ENCODE assay signal across 17 cellular contexts in the genomic region with DNA sequence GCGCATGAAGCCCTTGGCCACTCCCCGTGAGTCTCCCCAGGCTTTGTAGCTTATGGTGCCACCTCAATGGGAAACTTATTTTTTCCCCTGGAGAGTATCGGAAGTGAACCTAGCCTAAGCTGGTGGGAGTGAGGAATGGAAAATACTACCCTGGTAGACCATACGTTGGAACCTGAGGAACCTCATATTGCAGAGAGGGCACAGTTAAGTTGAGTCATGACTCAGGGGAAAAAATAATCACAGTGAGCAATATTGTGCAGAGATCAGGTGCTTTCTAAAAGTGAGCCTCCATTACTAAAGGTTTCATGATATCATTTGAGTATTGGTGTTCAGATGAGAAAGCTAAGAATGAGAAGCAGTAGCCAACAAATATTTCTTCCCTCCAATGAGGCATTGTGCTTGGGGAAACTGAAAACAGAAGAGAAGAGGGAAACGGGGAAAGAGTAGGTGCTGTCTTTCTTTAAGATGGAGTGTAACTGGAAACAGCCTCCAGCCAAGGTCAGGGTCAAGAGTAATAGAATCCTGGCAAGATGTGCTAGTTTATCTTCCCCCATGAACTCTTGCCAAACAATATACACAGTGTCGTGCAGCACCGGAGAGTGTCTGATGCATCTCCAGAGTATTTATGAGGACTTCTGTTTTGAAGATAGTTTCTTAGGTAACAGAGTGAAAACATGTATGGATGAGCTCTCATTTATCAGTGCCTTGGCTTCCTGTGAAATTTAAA.
A peak's percentile ranks its signal among the peaks of the same experiment; 100 is the strongest.
DNase-seq lines count a peak whose midpoint lies in the region; ATAC-seq, FAIRE-seq and TF ChIP-seq lines count a peak whose summit lies in the region.
"Had no signal": no experiment of that assay in that cellular context is flagged by ENCODE, and none has a peak within 500 bp of the region (broad histone marks: within the 10 kb centered on the region; RNA-seq: fewer than 3 reads in every experiment).

No MANE protein-coding gene starts in this region.

- no peak for FAIRE-seq in GM12878 (lab: Jason Lieb, UNC)
- FAIRE-seq: GM12891, islet of Langerhans had no signal

- no peak for TF ChIP-seq POLR2A in GM12878 (IDR thresholded peaks at IDR 0.05; ENCODE audit: low read depth, low read length)

- in situ Hi-C loops in GM12878 (cut with MboI): no loop called here

- H3K27me3 ChIP-seq in AG04450 (ENCODE audit: control insufficient read depth, insufficient read depth, low read length): no peaks in the 10 kb centered on the region
- H3K27me3 ChIP-seq in GM12878 (replicated peaks in 1 of 2; ENCODE audit: control insufficient read depth in 2 of 2, insufficient read depth in 2 of 2, low read length in 1 of 2): no peaks in the 10 kb centered on the region
- no peaks in the 10 kb centered on the region for H3K27me3 ChIP-seq in muscle layer of colon (ENCODE audit: control insufficient read depth in 1 of 2, insufficient read depth in 2 of 2, low read length in 2 of 2)
- H3K27me3 ChIP-seq: cardiac muscle cell had no signal

- no peak overlapping the region for H3K4me2 ChIP-seq in GM12878 (ENCODE audit: control insufficient read depth, insufficient read depth)

- TF ChIP-seq EP300 in GM12878 (IDR thresholded peaks at IDR 0.05; ENCODE audit: borderline replicate concordance in 1 of 2, control insufficient read depth in 1 of 2, low read depth in 2 of 2, low read length in 2 of 2): no peak

- peak overlapping the region; percentile 71 for H3K27ac ChIP-seq in AG04450 (ENCODE audit: low read depth, low read length)
- no peak overlapping the region for H3K27ac ChIP-seq in GM12878 (ENCODE audit: control insufficient read depth, insufficient read depth)
- peak overlapping the region; percentile 42 for H3K27ac ChIP-seq in muscle layer of colon (ENCODE audit: low read depth, low read length)
- H3K27ac ChIP-seq: cardiac muscle cell, epithelial cell of prostate had no signal

- SMC1A ChIA-PET in GM12878 (lab: Charles Lee; ENCODE audit: uncharacterized antibody, unreplicated experiment): no interaction called here

- H3K9me3 ChIP-seq in AG04450 (ENCODE audit: control insufficient read depth, insufficient read depth, low read length): no peaks in the 10 kb centered on the region
- no peaks in the 10 kb centered on the region for H3K9me3 ChIP-seq in GM12878 (replicated peaks; ENCODE audit: control insufficient read depth, insufficient read depth, low read length)
- no peaks in the 10 kb centered on the region for H3K9me3 ChIP-seq in muscle layer of colon (ENCODE audit: low read length)

- TF ChIP-seq CTCF in AG04450 (IDR thresholded peaks at IDR 0.05; ENCODE audit: low read depth, low read length) (no peak), HFF-Myc (IDR thresholded peaks at IDR 0.05; ENCODE audit: low read depth, low read length, missing control alignments) (no peak), GM12878 (IDR thresholded peaks at IDR 0.05 in 2 of 3, conservative IDR thresholded peaks at IDR 0.05 in 1 of 3; ENCODE audit: control insufficient read depth in 2 of 3, extremely low read depth in 1 of 3, insufficient read depth in 1 of 3, low read depth in 3 of 3, low read length in 3 of 3) (no peak)

- no TSS peak for BruUV-seq in GM12878 (replicated peaks; lab: Mats Ljungman, UMichigan)

- H2AFZ ChIP-seq in GM12878 (ENCODE audit: control insufficient read depth, low read depth, low read length): no peak overlapping the region

- no peak overlapping the region for H3K9ac ChIP-seq in GM12878 (ENCODE audit: control insufficient read depth, insufficient read depth, low read length)
- no peak overlapping the region for H3K9ac ChIP-seq in muscle layer of colon (ENCODE audit: low read length)

- no peaks in the 10 kb centered on the region for H3K79me2 ChIP-seq in GM12878 (ENCODE audit: control insufficient read depth, insufficient read depth, low read length)

- ATAC-seq in GM12878: no peak
- ATAC-seq: activated T-helper 17 cell treated with anti-CD3 and anti-CD28 coated beads, Interleukin-2, amount 50 U/mL, for 72 hours had no signal

- H4K20me1 ChIP-seq in GM12878 (ENCODE audit: control insufficient read depth, insufficient read depth): no peaks in the 10 kb centered on the region

- intact Hi-C loops in GM12878 (cut with micrococcal nuclease; ENCODE audit: unreplicated experiment): no loop called here

- RAD21 ChIA-PET in GM12878 (lab: Charles Lee; ENCODE audit: unreplicated experiment): no interaction called here

- TF ChIP-seq RAD21 in GM12878 (IDR thresholded peaks at IDR 0.05; ENCODE audit: insufficient read depth, low read depth, low read length): no peak

- DNase-seq in AG04450 (ENCODE audit: low read depth, low spot score) (peak; percentile 67), HFF-Myc (ENCODE audit: extremely low read depth, low read depth) (peak; percentile 67), GM12878 (ENCODE audit: low read depth, low spot score) (no peak), epidermal melanocyte (ENCODE audit: insufficient read length, low spot score) (no peak), NCI-H146 treated with DMSO at 0.1 percent for 48 hours (lab: John Stamatoyannopoulos, UW; ENCODE audit: unreplicated experiment) (no peak), NCI-H1694 treated with DMSO at 0.1 percent for 48 hours (lab: John Stamatoyannopoulos, UW) (no peak)
- no peak for DNase-seq in stimulated activated CD4-positive, alpha-beta T cell treated with anti-CD3 and anti-CD28 coated beads, Interleukin-12 subunit alpha, Interleukin-12 subunit beta, amount 100 ng/mL, for 4 hours
- DNase-seq: activated CD4-positive, alpha-beta T cell treated with anti-CD3 and anti-CD28 coated beads for 1 hour; CD4-positive, alpha-beta memory T cell; MM.1S; NCI-H446 treated with DMSO at 0.1 percent for 48 hours had no signal

- CTCF ChIA-PET in AG04450 (lab: Charles Lee): interaction anchor here (1.8 kb wide), 1 partner anchor 18 kb away, joined by 4 read pairs; no protein-coding TSS in a partner anchor
- CTCF ChIA-PET in GM12878 (lab: Yijun Ruan, JAX): no interaction called here

- no peak overlapping the region for H3K4me3 ChIP-seq in AG04450 (ENCODE audit: low read depth, low read length)
- H3K4me3 ChIP-seq in HFF-Myc (replicated peaks; ENCODE audit: low read depth, low read length): no peak overlapping the region
- H3K4me3 ChIP-seq in GM12878: no peak overlapping the region
- no peak overlapping the region for H3K4me3 ChIP-seq in muscle layer of colon (ENCODE audit: low read depth in 1 of 2, low read length in 2 of 2)
- H3K4me3 ChIP-seq: cardiac muscle cell had no signal

- no peaks in the 10 kb centered on the region for H3K4me1 ChIP-seq in GM12878 (ENCODE audit: control insufficient read depth, insufficient read depth, low read length)
- peaks cover 17% of the 10 kb centered on the region for H3K4me1 ChIP-seq in muscle layer of colon (ENCODE audit: insufficient read depth, low read length)

- no peaks in the 10 kb centered on the region for H3K36me3 ChIP-seq in GM12878 (ENCODE audit: control insufficient read depth in 2 of 2, insufficient read depth in 2 of 2, low read length in 1 of 2)
- H3K36me3 ChIP-seq in muscle layer of colon (ENCODE audit: insufficient read depth, low read length): no peaks in the 10 kb centered on the region
- H3K36me3 ChIP-seq: cardiac muscle cell had no signal

- WGBS in GM12878 (ENCODE audit: insufficient coverage, insufficient replicate concordance, low lambda C conversion rate, missing lambda C conversion rate): 44% methylated on average over 7 of the region's 7 CpGs

- POLR2A ChIA-PET in AG04450 (lab: Yijun Ruan, JAX) (interaction anchor here (0.7 to 1.7 kb wide), 3 partner anchors 25 to 198 kb away, joined by 3 to 5 read pairs (median 3); no protein-coding TSS in a partner anchor), GM12878 (lab: Charles Lee) (no interaction called here)

TF ChIP-seq in GM12878, 131 proteins besides CTCF, POLR2A, EP300 and RAD21:
- TF ChIP-seq ZBTB4 (CRISPR knock-in tag; IDR thresholded peaks at IDR 0.05) (no peak), SREBF1 (IDR thresholded peaks at IDR 0.05; ENCODE audit: low read length) (no peak), MTA3 (IDR thresholded peaks at IDR 0.05; ENCODE audit: borderline replicate concordance, low read length) (no peak), NR2C1 (IDR thresholded peaks at IDR 0.05) (no peak), ZNF274 (IDR thresholded peaks at IDR 0.05; ENCODE audit: insufficient read depth, insufficient read length) (no peak), ZNF207 (IDR thresholded peaks at IDR 0.05; ENCODE audit: borderline replicate concordance) (no peak)
- TF ChIP-seq, protein P1, sequence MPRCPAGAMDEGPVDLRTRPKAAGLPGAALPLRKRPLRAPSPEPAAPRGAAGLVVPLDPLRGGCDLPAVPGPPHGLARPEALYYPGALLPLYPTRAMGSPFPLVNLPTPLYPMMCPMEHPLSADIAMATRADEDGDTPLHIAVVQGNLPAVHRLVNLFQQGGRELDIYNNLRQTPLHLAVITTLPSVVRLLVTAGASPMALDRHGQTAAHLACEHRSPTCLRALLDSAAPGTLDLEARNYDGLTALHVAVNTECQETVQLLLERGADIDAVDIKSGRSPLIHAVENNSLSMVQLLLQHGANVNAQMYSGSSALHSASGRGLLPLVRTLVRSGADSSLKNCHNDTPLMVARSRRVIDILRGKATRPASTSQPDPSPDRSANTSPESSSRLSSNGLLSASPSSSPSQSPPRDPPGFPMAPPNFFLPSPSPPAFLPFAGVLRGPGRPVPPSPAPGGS (IDR thresholded peaks at IDR 0.05; ENCODE audit: borderline replicate concordance, insufficient read depth, low read depth, low read length, poor library complexity, severe bottlenecking): peak; percentile 13

Comparison
In these comparisons a context has a peak if more than half of its experiments do, and no peak if none do; other contexts are left out.
1. DNase-seq: peak in AG04450 (single experiment) and HFF-Myc (single experiment); none in GM12878 (single experiment), stimulated activated CD4-positive, alpha-beta T cell treated with anti-CD3 and anti-CD28 coated beads, Interleukin-12 subunit alpha, Interleukin-12 subunit beta, amount 100 ng/mL, for 4 hours (single experiment), epidermal melanocyte (single experiment), NCI-H146 treated with DMSO at 0.1 percent for 48 hours (single experiment) and NCI-H1694 treated with DMSO at 0.1 percent for 48 hours (single experiment).